Comparison of ENCODE assay signal across 34 cellular contexts in genomic region chr17:82505296-82505695, GRCh38.
"Had no signal": no experiment of that assay in that cellular context is flagged by ENCODE, and none has a peak within 500 bp of the region (broad histone marks: within the 10 kb centered on the region; RNA-seq: fewer than 3 reads in every experiment).

No MANE protein-coding gene starts in this region.

- H3K27me3 ChIP-seq: adrenal gland, ascending aorta, body of pancreas, brain microvascular endothelial cell, breast epithelium, cardiac muscle cell had no signal

- ATAC-seq: activated naive CD4-positive, alpha-beta T cell treated with anti-CD3 and anti-CD28 coated beads, Interleukin-2, amount 50 U/mL, for 72 hours; activated naive CD8-positive, alpha-beta T cell treated with anti-CD3 and anti-CD28 coated beads, Interleukin-2, amount 50 U/mL, for 24 hours; activated T-cell treated with anti-CD3 and anti-CD28 coated beads, Interleukin-2, amount 50 U/mL, for 4 hours; activated T-cell treated with anti-CD3 and anti-CD28 coated beads, Interleukin-2, amount 50 U/mL, for 72 hours; activated T-helper 17 cell treated with anti-CD3 and anti-CD28 coated beads, Interleukin-2, amount 50 U/mL, for 72 hours; body of pancreas had no signal

- FAIRE-seq: astrocyte, bronchial epithelial cell had no signal

- DNase-seq: activated effector memory CD4-positive, alpha-beta T cell treated with anti-CD3 and anti-CD28 coated beads, Interleukin-2, amount 50 U/mL, for 16 hours; activated effector memory CD4-positive, alpha-beta T cell treated with Interleukin-2 at 50 U/mL for 16 hours; activated gamma-delta T cell; activated gamma-delta T cell treated with Interleukin-2 at 50 U/mL for 16 hours; activated naive CD4-positive, alpha-beta T cell; activated naive CD4-positive, alpha-beta T cell treated with anti-CD3 and anti-CD28 coated beads for 36 hours; activated naive CD4-positive, alpha-beta T cell treated with anti-CD3 and anti-CD28 coated beads, Interleukin-2, amount 10 ng/mL, durations not matched to agents 7 days and 5 days; activated naive CD4-positive, alpha-beta T cell treated with anti-CD3 and anti-CD28 coated beads, Interleukin-2, amount 50 U/mL, for 16 hours; activated naive CD4-positive, alpha-beta T cell treated with Interleukin-2 at 50 U/mL for 16 hours; activated naive CD8-positive, alpha-beta T cell treated with anti-CD3 and anti-CD28 coated beads for 36 hours; activated naive CD8-positive, alpha-beta T cell treated with anti-CD3 and anti-CD28 coated beads, Interleukin-2, amount 10 ng/mL, durations not matched to agents 7 days and 5 days; activated naive CD8-positive, alpha-beta T cell treated with anti-CD3 and anti-CD28 coated beads, Interleukin-2, amount 50 U/mL, for 24 hours; activated T-cell treated with anti-CD3 and anti-CD28 coated beads, Interleukin-2, amount 50 U/mL, for 1 hour; activated T-cell treated with anti-CD3 and anti-CD28 coated beads, Interleukin-2, amount 50 U/mL, for 24 hours; activated T-cell treated with anti-CD3 and anti-CD28 coated beads, Interleukin-2, amount 50 U/mL, for 4 hours; activated T-cell treated with anti-CD3 and anti-CD28 coated beads, Interleukin-2, amount 50 U/mL, for 48 hours; activated T-cell treated with anti-CD3 and anti-CD28 coated beads, Interleukin-2, amount 50 U/mL, for 72 hours; adrenal gland; amniotic stem cell; amygdala; anterior cingulate cortex; aorta; body of pancreas; brain microvascular endothelial cell; caudate nucleus; central memory CD4-positive, alpha-beta T cell; cerebellar nuclear complex had no signal

- H3K4me3 ChIP-seq: adrenal gland, ascending aorta, body of pancreas, breast epithelium, cardiac muscle cell had no signal

- H3K27ac ChIP-seq: adrenal gland, ascending aorta, body of pancreas, brain microvascular endothelial cell, breast epithelium, cardiac muscle cell had no signal

- H3K9me3 ChIP-seq: adrenal gland, ascending aorta, body of pancreas, breast epithelium had no signal

- H3K36me3 ChIP-seq: adrenal gland, ascending aorta, brain microvascular endothelial cell, breast epithelium, cardiac muscle cell had no signal

- H3K4me1 ChIP-seq: adrenal gland, ascending aorta, breast epithelium had no signal
